In genomic region chr7:18902892-18903291, GRCh38 we compare ENCODE assay signal across 23 cellular contexts.
"Had no signal": no experiment of that assay in that cellular context is flagged by ENCODE, and none has a peak within 500 bp of the region (broad histone marks: within the 10 kb centered on the region; RNA-seq: fewer than 3 reads in every experiment).

No MANE protein-coding gene starts in this region.

- FAIRE-seq: kidney had no signal

- H3K36me3 ChIP-seq: esophagus muscularis mucosa, gastrocnemius medialis, ovary, sigmoid colon, stomach, tibial artery had no signal

- H3K4me3 ChIP-seq: esophagus muscularis mucosa, gastrocnemius medialis, ovary, psoas muscle, sigmoid colon, stomach, testis, tibial artery had no signal

- H3K4me1 ChIP-seq: esophagus muscularis mucosa, gastrocnemius medialis, psoas muscle, sigmoid colon, stomach, testis had no signal

- H3K27ac ChIP-seq: epithelial cell of prostate, esophagus muscularis mucosa, gastrocnemius medialis, ovary, psoas muscle, sigmoid colon, stomach, testis, tibial artery had no signal

- H3K9me3 ChIP-seq: esophagus muscularis mucosa, gastrocnemius medialis, ovary, psoas muscle, sigmoid colon, stomach, testis, tibial artery had no signal

- H3K27me3 ChIP-seq: esophagus muscularis mucosa, gastrocnemius medialis, ovary, sigmoid colon, stomach, testis, tibial artery had no signal

- DNase-seq: cerebellar nuclear complex; cortex of kidney; effector CD4-positive, alpha-beta T cell; gastrocnemius medialis; head of caudate nucleus; kidney; natural killer cell; occipital lobe; ovary; posterior cingulate gyrus; psoas muscle; right cardiac atrium; sigmoid colon; stimulated activated CD4-positive, alpha-beta T cell treated with anti-CD3 and anti-CD28 coated beads, Interleukin-2, amount 100 ng/mL, for 24 hours; stimulated activated CD4-positive, alpha-beta T cell treated with anti-CD3 and anti-CD28 coated beads, Interleukin-4, amount 100 ng/mL, for 24 hours; stimulated activated naive CD4-positive, alpha-beta T cell treated with Interleukin-2 at 50 U/mL for 16 hours; stomach; testis; tibial artery had no signal

- ATAC-seq: gastrocnemius medialis; left lobe of liver; natural killer cell; right cardiac atrium; stimulated activated effector memory CD8-positive, alpha-beta T cell treated with anti-CD3 and anti-CD28 coated beads, Interleukin-12 subunit alpha, Interleukin-12 subunit beta, amount 100 ng/mL, for 72 hours had no signal
